8 cellular contexts compared by ENCODE assay signal in genomic region chr2:152167470-152167869, GRCh38. TPM values are rescaled to one million over a fixed set of nuclear protein-coding genes. Genes with fewer than 3 reads are reported as not detected.
A peak's percentile ranks its signal among the peaks of the same experiment; 100 is the strongest.
DNase-seq lines count a peak whose midpoint lies in the region; ATAC-seq, FAIRE-seq and TF ChIP-seq lines count a peak whose summit lies in the region.
"Not testable (repeated sequence)": the region's sequence is repeated elsewhere in the genome, so short reads cannot be mapped to it uniquely, and the experiment has no call there.

No MANE protein-coding gene starts in this region.

- H3K9me3 Mint-ChIP-seq in nephron, result not testable (repeated sequence)

- peaks cover 27% of the 10 kb centered on the region for H3K36me3 Mint-ChIP-seq in nephron (ENCODE audit: low read depth)

- peak overlapping the region; percentile 84 for H3K4me2 ChIP-seq in GM23248 (ENCODE audit: unreplicated experiment)
- peak overlapping the region; percentile 63 for H3K4me2 ChIP-seq in MM.1S (ENCODE audit: low read depth, low read length)
- 0 out of 2 replicates have a peak overlapping the region, but pooled peaks have one; percentile 1 for H3K4me2 ChIP-seq in HepG2 (ENCODE audit: low read depth, low read length)

- intact Hi-C loops in ascending aorta (cut with DNase I); HepG2 (cut with micrococcal nuclease; ENCODE audit: unreplicated experiment): not testable (repeated sequence)
- intact Hi-C loops in esophagus muscularis mucosa (cut with DNase I), result loop anchor here (5.0 kb wide), 1 partner anchor 120 kb away; no protein-coding TSS in a partner anchor

- not testable (repeated sequence) for BruUV-seq in HepG2 (replicated peaks; lab: Mats Ljungman, UMichigan)

- TF ChIP-seq POLR2A in esophagus muscularis mucosa (IDR thresholded peaks at IDR 0.05; ENCODE audit: low read depth); HepG2 (IDR thresholded peaks at IDR 0.05; ENCODE audit: insufficient read depth in 1 of 2, low read depth in 2 of 2, low read length in 2 of 2): not testable (repeated sequence)

- not testable (repeated sequence) for H4K20me1 ChIP-seq in GM23248 (ENCODE audit: insufficient read depth); MM.1S (ENCODE audit: insufficient read depth, low read length); HepG2 (ENCODE audit: insufficient read depth, low read length)

- H3K27me3 Mint-ChIP-seq in nephron (ENCODE audit: low read depth), result not testable (repeated sequence)

- not testable (repeated sequence) for H3K27me3 ChIP-seq in ACC112 (ENCODE audit: insufficient read depth, low read length); GM23248 (replicated peaks; ENCODE audit: insufficient read depth); MM.1S (replicated peaks; ENCODE audit: insufficient read depth, low read length); ascending aorta; esophagus muscularis mucosa; HepG2 (ENCODE audit: control insufficient read depth in 1 of 2, insufficient read depth in 2 of 2, low read length in 2 of 2); thoracic aorta (replicated peaks; ENCODE audit: insufficient read depth)

- H3K27ac Mint-ChIP-seq in nephron, result peak overlapping the region in 2 of 3 experiments; percentile 56 to 91

- CTCF ChIA-PET in HepG2 (lab: Yijun Ruan, JAX; ENCODE audit: low intra/inter-chr PET ratio, low total read pairs), result not testable (repeated sequence)

- H3K27ac ChIP-seq in ACC112 (ENCODE audit: low read depth, low read length), result peak overlapping the region; percentile 56; the same call in 1 of the 2 replicates
- H3K27ac ChIP-seq in GM23248; HepG2 (ENCODE audit: extremely low read length, insufficient read depth, low read length): not testable (repeated sequence)
- H3K27ac ChIP-seq in MM.1S (ENCODE audit: low read length), result peak overlapping the region; percentile 39; the same call in 1 of the 2 replicates
- H3K27ac ChIP-seq in ascending aorta, result peak overlapping the region; percentile 54 to 57
- H3K27ac ChIP-seq in esophagus muscularis mucosa (replicated peaks in 1 of 4), result peak overlapping the region in 3 of 4 donors; percentile 15 to 43 (median 42)
- H3K27ac ChIP-seq in thoracic aorta, result peak overlapping the region in 1 of 2 donors; percentile 70

- not testable (repeated sequence) for FAIRE-seq in HepG2 (lab: Jason Lieb, UNC)

- not testable (repeated sequence) for TF ChIP-seq CTCF in MM.1S (IDR thresholded peaks at IDR 0.05; ENCODE audit: low read length); ascending aorta (IDR thresholded peaks at IDR 0.05); esophagus muscularis mucosa (IDR thresholded peaks at IDR 0.05); HepG2 (CRISPR knock-in tag; IDR thresholded peaks at IDR 0.05); nephron (IDR thresholded peaks at IDR 0.05; ENCODE audit: unreplicated experiment in 3 of 3); thoracic aorta (IDR thresholded peaks at IDR 0.05)

- H3K4me3 ChIP-seq in ACC112 (ENCODE audit: low read depth, low read length), result peak overlapping the region; percentile 67
- H3K4me3 ChIP-seq in GM23248; esophagus muscularis mucosa; HepG2 (replicated peaks in 1 of 3; ENCODE audit: insufficient read depth in 1 of 3, low read depth in 2 of 3, low read length in 3 of 3): not testable (repeated sequence)
- H3K4me3 ChIP-seq in MM.1S (ENCODE audit: low read length), result peak overlapping the region; percentile 39; the same call in 1 of the 2 replicates
- H3K4me3 ChIP-seq in ascending aorta, result peak overlapping the region in 1 of 2 donors; percentile 33
- peak overlapping the region; percentile 43 for H3K4me3 ChIP-seq in thoracic aorta

- DNase-seq in GM23248; MM.1S; ascending aorta (ENCODE audit: low spot score in 2 of 2); esophagus muscularis mucosa (ENCODE audit: extremely low spot score); HepG2 (ENCODE audit: low spot score); thoracic aorta (ENCODE audit: low spot score): not testable (repeated sequence)

- POLR2A ChIA-PET in HepG2 (lab: Yijun Ruan, JAX), result not testable (repeated sequence)

- H2AFZ ChIP-seq in ACC112 (ENCODE audit: low read length, unreplicated experiment); GM23248; MM.1S (ENCODE audit: low read length); HepG2 (ENCODE audit: low read length): not testable (repeated sequence)

- H3K4me1 ChIP-seq in ACC112 (ENCODE audit: control insufficient read depth, insufficient read depth, low read length, unreplicated experiment) (peaks cover 35% of the 10 kb centered on the region), GM23248 (ENCODE audit: insufficient read depth) (peaks cover 21% of the 10 kb centered on the region), MM.1S (ENCODE audit: low read length) (peaks cover 14% of the 10 kb centered on the region), ascending aorta (peaks cover 9 to 32% of the 10 kb centered on the region in 2 donors), esophagus muscularis mucosa (peaks cover 17 to 77% (median 66%) of the 10 kb centered on the region in 4 donors), HepG2 (ENCODE audit: insufficient read depth, low read length) (peaks cover 30% of the 10 kb centered on the region), thoracic aorta (ENCODE audit: control insufficient read depth in 1 of 2, low read depth in 2 of 2) (peaks cover 48 to 64% of the 10 kb centered on the region in 2 donors)

- ATAC-seq in HepG2, result peak; percentile 38; the same call in 1 of the 3 replicates
- not testable (repeated sequence) for ATAC-seq in thoracic aorta (ENCODE audit: insufficient number of reproducible peaks, low FRiP score, low read depth)

- not testable (repeated sequence) for H3K36me3 ChIP-seq in ACC112 (ENCODE audit: insufficient read depth, low read length); GM23248 (ENCODE audit: low read depth); MM.1S (replicated peaks; ENCODE audit: insufficient read depth, low read length); ascending aorta; esophagus muscularis mucosa; HepG2 (replicated peaks in 1 of 2; ENCODE audit: control insufficient read depth in 1 of 2, insufficient read depth in 2 of 2, low read length in 2 of 2); thoracic aorta

- peaks cover 77% of the 10 kb centered on the region for H3K79me2 ChIP-seq in ACC112 (ENCODE audit: control insufficient read depth, insufficient read depth, low read length, unreplicated experiment)
- peaks cover 100% of the 10 kb centered on the region for H3K79me2 ChIP-seq in GM23248 (ENCODE audit: insufficient read depth)
- peaks cover 89% of the 10 kb centered on the region for H3K79me2 ChIP-seq in MM.1S (ENCODE audit: low read length)
- H3K79me2 ChIP-seq in HepG2 (ENCODE audit: insufficient read depth, low read length), result peaks cover 48% of the 10 kb centered on the region

- H3F3A ChIP-seq in GM23248 (ENCODE audit: insufficient read depth), result peaks cover 26% of the 10 kb centered on the region
- H3F3A ChIP-seq in MM.1S (ENCODE audit: insufficient read depth, low read length), result not testable (repeated sequence)

- H3K9me3 ChIP-seq in GM23248 (ENCODE audit: low read depth); MM.1S (replicated peaks; ENCODE audit: insufficient read depth, low read length); ascending aorta; esophagus muscularis mucosa; HepG2 (ENCODE audit: low read length); thoracic aorta: not testable (repeated sequence)

- not testable (repeated sequence) for TF ChIP-seq EP300 in esophagus muscularis mucosa (IDR thresholded peaks at IDR 0.05); HepG2 (IDR thresholded peaks at IDR 0.05; ENCODE audit: low read depth in 2 of 2, low read length in 2 of 2); HepG2 (CRISPR knock-in tag; IDR thresholded peaks at IDR 0.05; ENCODE audit: borderline replicate concordance)

- peaks cover 29% of the 10 kb centered on the region for H3K4me1 Mint-ChIP-seq in nephron

- not testable (repeated sequence) for H3K9me2 ChIP-seq in GM23248 (ENCODE audit: insufficient read depth); MM.1S (replicated peaks; ENCODE audit: insufficient read depth, low read length)

- H3K9ac ChIP-seq in GM23248 (0 out of 2 replicates have a peak overlapping the region, but pooled peaks have one; percentile 51), MM.1S (ENCODE audit: low read length) (peak overlapping the region; percentile 26; the same call in 1 of the 2 replicates)
- not testable (repeated sequence) for H3K9ac ChIP-seq in HepG2 (ENCODE audit: insufficient read depth, low read depth, low read length)

- TF ChIP-seq RAD21 in HepG2 (CRISPR knock-in tag; IDR thresholded peaks at IDR 0.05), result not testable (repeated sequence)

- not testable (repeated sequence) for H3K4me3 Mint-ChIP-seq in nephron

- in situ Hi-C loops in GM23248 (cut with MboI), result loop anchor here (10.0 kb wide), 1 partner anchor 123 kb away; no protein-coding TSS in a partner anchor
- in situ Hi-C loops in HepG2 (cut with HindIII; ENCODE audit: extremely low pct_ligation_motif_present, low pct_unique_long_range_greater_than_20kb), result not testable (repeated sequence)

- 88 to 95% methylated on average over 1 of the region's 1 CpG for WGBS in GM23248 (ENCODE audit: low coverage in 1 of 2, low lambda C conversion rate in 2 of 2, missing lambda C conversion rate in 2 of 2), 2 experiments
- WGBS in esophagus muscularis mucosa, result 92% methylated on average over 1 of the region's 1 CpG
- 63% methylated on average over 1 of the region's 1 CpG for WGBS in HepG2 (ENCODE audit: low lambda C conversion rate)

RNA-seq across cellular contexts. Expression of gene STAM2, which starts 8.1 kb away (rescaled TPM):
- 29.6 and 42.6 TPM in 2 replicates for total RNA-seq in GM23248 (2014; rRNA removed; shearing (Covaris generic))
- polyA plus RNA-seq in GM23248 (2016; fragmentation: Nextera tagmentation; extraction: Ambion mirVana), result 14.7 and 14.9 TPM in 2 replicates
- 4.0 TPM for total RNA-seq in ascending aorta
- total RNA-seq in esophagus muscularis mucosa, result 10 to 100 TPM; 19.4 to 29.9 (median 23.9) TPM
- 24.1 and 29.2 TPM in 2 replicates for total RNA-seq in HepG2 (2016; rRNA removed; fragmentation: Illumina TruSeq; extraction: Trizol)
- 9.6 and 10.8 TPM in 2 replicates for total RNA-seq in HepG2 (2016; cell fraction: cytosol; rRNA removed; fragmentation: Illumina TruSeq; extraction: Trizol; ENCODE audit: low read depth)
- 23.1 and 32.1 TPM in 2 replicates for total RNA-seq in HepG2 (2016; cell fraction: insoluble cytoplasmic fraction; rRNA removed; fragmentation: Illumina TruSeq; extraction: Trizol)
- total RNA-seq in HepG2 (2016; cell fraction: membrane; rRNA removed; fragmentation: Illumina TruSeq; extraction: Trizol), result 10.5 and 11.3 TPM in 2 replicates
- 20.7 and 24.7 TPM in 2 replicates for total RNA-seq in HepG2 (2016; cell fraction: nucleus; rRNA removed; fragmentation: Illumina TruSeq; extraction: Trizol)
- polyA plus RNA-seq in HepG2 (2011; rRNA removed), result 12.6 and 14.7 TPM in 2 replicates
- polyA plus RNA-seq in HepG2 (2011; cell fraction: cytosol; rRNA removed), result 4.3 and 6.5 TPM in 2 replicates
- 12.5 and 14.1 TPM in 2 replicates for polyA plus RNA-seq in HepG2 (2011; cell fraction: nucleus; rRNA removed)
- polyA plus RNA-seq in HepG2 (2012), result 8.5 and 10.2 TPM in 2 replicates
- 1.3 and 1.4 TPM in 2 replicates for polyA plus RNA-seq in HepG2 (2016; cell fraction: cytosol; fragmentation: Illumina TruSeq; extraction: Trizol; ENCODE audit: low read depth)
- polyA plus RNA-seq in HepG2 (2016; cell fraction: insoluble cytoplasmic fraction; fragmentation: Illumina TruSeq; extraction: Trizol; ENCODE audit: low read depth), result 16.8 and 16.9 TPM in 2 replicates
- polyA plus RNA-seq in HepG2 (2016; cell fraction: membrane; fragmentation: Illumina TruSeq; extraction: Trizol; ENCODE audit: low read depth), result 1.7 and 1.9 TPM in 2 replicates
- 18.3 and 23.4 TPM in 2 replicates for polyA plus RNA-seq in HepG2 (2016; cell fraction: nucleus; fragmentation: Illumina TruSeq; extraction: Trizol; ENCODE audit: insufficient read depth, low read depth)
- polyA minus RNA-seq in HepG2 (2011; rRNA and poly(A)+ RNA removed; ENCODE audit: low replicate concordance), result 11.8 and 17.5 TPM in 2 replicates
- 16.4 and 23.1 TPM in 2 replicates for polyA minus RNA-seq in HepG2 (2011; cell fraction: cytosol; rRNA and poly(A)+ RNA removed)
- polyA minus RNA-seq in HepG2 (2011; cell fraction: nucleus; rRNA and poly(A)+ RNA removed), result 34.6 and 39.1 TPM in 2 replicates
- 10 to 100 TPM; 41.1 to 54.6 TPM for total RNA-seq in thoracic aorta

Comparison
In these comparisons a context has a peak if more than half of its experiments do, and no peak if none do; other contexts are left out.
1. H3K4me2 ChIP-seq: peak in every context shown above with its lines; median percentile 84 in GM23248; 63 in MM.1S; 1 in HepG2.